ENCODE assay signal across 17 cellular contexts in genomic region chr9:112555091-112555643, GRCh38.
"Had no signal": no experiment of that assay in that cellular context is flagged by ENCODE, and none has a peak within 500 bp of the region (broad histone marks: within the 10 kb centered on the region; RNA-seq: fewer than 3 reads in every experiment).

No MANE protein-coding gene starts in this region.

- H3K27ac ChIP-seq: cardiac muscle cell, dorsolateral prefrontal cortex, neural progenitor cell, ovary, tibial nerve, VCaP had no signal

- H3K27me3 ChIP-seq: cardiac muscle cell, dorsolateral prefrontal cortex, neural progenitor cell, ovary, tibial nerve had no signal

- H2AFZ ChIP-seq: neural progenitor cell had no signal

- ATAC-seq: activated CD8-positive, alpha-beta memory T cell treated with anti-CD3 and anti-CD28 coated beads, Interleukin-2, amount 10 ng/mL, durations not matched to agents 7 days and 5 days; stimulated activated memory B cell treated with anti-CD40 and anti-IgM and Interleukin-4, amounts not matched to agents 10 μg/mL and 1 μg/mL and 100 μg/mL, for 72 hours had no signal

- H3K4me3 ChIP-seq: cardiac muscle cell, dorsolateral prefrontal cortex, lung, neural progenitor cell, ovary, tibial nerve had no signal

- FAIRE-seq: islet of Langerhans had no signal

- H3K36me3 ChIP-seq: cardiac muscle cell, neural progenitor cell, ovary, tibial nerve had no signal

- H3K9ac ChIP-seq: neural progenitor cell had no signal

- DNase-seq: activated CD4-positive, alpha-beta memory T cell treated with anti-CD3 and anti-CD28 coated beads for 36 hours; activated CD8-positive, alpha-beta memory T cell treated with anti-CD3 and anti-CD28 coated beads, Interleukin-2, amount 10 ng/mL, durations not matched to agents 7 days and 5 days; activated naive CD4-positive, alpha-beta T cell treated with anti-CD3 and anti-CD28 coated beads for 36 hours; activated T-cell treated with anti-CD3 and anti-CD28 coated beads, Interleukin-2, amount 50 U/mL, for 1 hour; dorsolateral prefrontal cortex; endodermal cell; head of caudate nucleus; naive B cell; ovary had no signal

- H3K4me1 ChIP-seq: tibial nerve had no signal

- H3K36me3 Mint-ChIP-seq: activated CD4-positive, alpha-beta memory T cell treated with anti-CD3 and anti-CD28 coated beads for 36 hours; activated CD8-positive, alpha-beta memory T cell treated with anti-CD3 and anti-CD28 coated beads, Interleukin-2, amount 10 ng/mL, durations not matched to agents 7 days and 5 days; naive B cell; stimulated activated memory B cell treated with anti-CD40 and anti-IgM and Interleukin-4, amounts not matched to agents 10 μg/mL and 1 μg/mL and 100 μg/mL, for 72 hours had no signal

- H3K27me3 Mint-ChIP-seq: activated CD4-positive, alpha-beta memory T cell treated with anti-CD3 and anti-CD28 coated beads for 36 hours; activated CD8-positive, alpha-beta memory T cell treated with anti-CD3 and anti-CD28 coated beads, Interleukin-2, amount 10 ng/mL, durations not matched to agents 7 days and 5 days; naive B cell; stimulated activated memory B cell treated with anti-CD40 and anti-IgM and Interleukin-4, amounts not matched to agents 10 μg/mL and 1 μg/mL and 100 μg/mL, for 72 hours had no signal

- H3K4me2 ChIP-seq: neural progenitor cell had no signal

- H3K9me3 ChIP-seq: ovary, tibial nerve had no signal

- H3K4me3 Mint-ChIP-seq: activated CD4-positive, alpha-beta memory T cell treated with anti-CD3 and anti-CD28 coated beads for 36 hours; activated CD8-positive, alpha-beta memory T cell treated with anti-CD3 and anti-CD28 coated beads, Interleukin-2, amount 10 ng/mL, durations not matched to agents 7 days and 5 days; activated naive CD4-positive, alpha-beta T cell treated with anti-CD3 and anti-CD28 coated beads for 36 hours; endodermal cell; naive B cell; neural progenitor cell; stimulated activated memory B cell treated with anti-CD40 and anti-IgM and Interleukin-4, amounts not matched to agents 10 μg/mL and 1 μg/mL and 100 μg/mL, for 72 hours had no signal

- H3K9me3 Mint-ChIP-seq: activated CD4-positive, alpha-beta memory T cell treated with anti-CD3 and anti-CD28 coated beads for 36 hours; activated naive CD4-positive, alpha-beta T cell treated with anti-CD3 and anti-CD28 coated beads for 36 hours; activated T-helper 2 cell treated with anti-CD3 and anti-CD28 coated beads, Interferon-gamma antibody, Interleukin-2, Interleukin-4, amounts not matched to agents 10 μg/mL and 5 μg/mL and 100 μg/mL, durations not matched to agents 14 hours and 24 hours and 36 hours; endodermal cell; naive B cell; stimulated activated memory B cell treated with anti-CD40 and anti-IgM and Interleukin-4, amounts not matched to agents 10 μg/mL and 1 μg/mL and 100 μg/mL, for 72 hours had no signal

- H3K27ac Mint-ChIP-seq: activated CD4-positive, alpha-beta memory T cell treated with anti-CD3 and anti-CD28 coated beads for 36 hours; activated CD8-positive, alpha-beta memory T cell treated with anti-CD3 and anti-CD28 coated beads, Interleukin-2, amount 10 ng/mL, durations not matched to agents 7 days and 5 days; activated naive CD4-positive, alpha-beta T cell treated with anti-CD3 and anti-CD28 coated beads for 36 hours; activated T-helper 2 cell treated with anti-CD3 and anti-CD28 coated beads, Interferon-gamma antibody, Interleukin-2, Interleukin-4, amounts not matched to agents 10 μg/mL and 5 μg/mL and 100 μg/mL, durations not matched to agents 14 hours and 24 hours and 36 hours; endodermal cell; neural progenitor cell; stimulated activated memory B cell treated with anti-CD40 and anti-IgM and Interleukin-4, amounts not matched to agents 10 μg/mL and 1 μg/mL and 100 μg/mL, for 72 hours had no signal
